In genomic region chr1:226985239-226985838, GRCh38 we compare ENCODE assay signal across 17 cellular contexts. TPM values are rescaled to one million over a fixed set of nuclear protein-coding genes. Genes with fewer than 3 reads are reported as not detected.
DNase-seq lines count a peak whose midpoint lies in the region; ATAC-seq and TF ChIP-seq lines count a peak whose summit lies in the region.
"Had no signal": no experiment of that assay in that cellular context is flagged by ENCODE, and none has a peak within 500 bp of the region (broad histone marks: within the 10 kb centered on the region; RNA-seq: fewer than 3 reads in every experiment).

No MANE protein-coding gene starts in this region.

- peaks cover 69% of the 10 kb centered on the region for H3K36me3 Mint-ChIP-seq in Caco-2 (ENCODE audit: insufficient read depth, unreplicated experiment)

- CTCF ChIA-PET in Caco-2 (lab: Charles Lee), result no interaction called here
- CTCF ChIA-PET in HEK293 (lab: Yijun Ruan, JAX), result no interaction called here

- H3K4me3 ChIP-seq in Caco-2 (ENCODE audit: low read depth, low read length), result no peak overlapping the region
- no peak overlapping the region for H3K4me3 ChIP-seq in HEK293 (ENCODE audit: low read depth, low read length)
- H3K4me3 ChIP-seq in left ventricle myocardium inferior, result no peak overlapping the region
- H3K4me3 ChIP-seq in gastrocnemius medialis, result no peak overlapping the region
- no peak overlapping the region for H3K4me3 ChIP-seq in esophagus squamous epithelium
- H3K4me3 ChIP-seq: lower lobe of right lung, PC-9 had no signal

- TF ChIP-seq POLR2A in gastrocnemius medialis (IDR thresholded peaks at IDR 0.05) (no peak), esophagus squamous epithelium (IDR thresholded peaks at IDR 0.05) (no peak)

- no peaks in the 10 kb centered on the region for H3K27me3 Mint-ChIP-seq in Caco-2 (ENCODE audit: insufficient read depth, unreplicated experiment)

- H3K4me1 Mint-ChIP-seq in Caco-2 (ENCODE audit: low read depth, unreplicated experiment), result peaks cover 11% of the 10 kb centered on the region

- H3K27ac Mint-ChIP-seq in Caco-2 (ENCODE audit: unreplicated experiment), result peak overlapping the region; percentile 45
- H3K27ac Mint-ChIP-seq: T-helper 2 cell treated with Interferon-gamma antibody and Interleukin-4, amounts not matched to agents 5 μg/mL and 100 μg/mL, for 36 hours had no signal

- no peaks in the 10 kb centered on the region for H3K27me3 ChIP-seq in Caco-2 (replicated peaks; ENCODE audit: control insufficient read depth, insufficient read depth, low read length)
- no peaks in the 10 kb centered on the region for H3K27me3 ChIP-seq in left ventricle myocardium inferior (ENCODE audit: low read depth)
- no peaks in the 10 kb centered on the region for H3K27me3 ChIP-seq in gastrocnemius medialis
- no peaks in the 10 kb centered on the region for H3K27me3 ChIP-seq in esophagus squamous epithelium

- H3K27ac ChIP-seq in HEK293 (ENCODE audit: extremely low read depth, low read depth, low read length) (no peak overlapping the region), left ventricle myocardium inferior (replicated peaks) (peak overlapping the region; percentile 96), gastrocnemius medialis (peak overlapping the region; percentile 89 to 99 (median 99)), esophagus squamous epithelium (peak overlapping the region in 1 of 4 donors; percentile 0)
- H3K27ac ChIP-seq: lower lobe of right lung, PC-9 had no signal

- H3K36me3 ChIP-seq in Caco-2 (ENCODE audit: control insufficient read depth, insufficient read depth, low read length), result peaks cover 2% of the 10 kb centered on the region
- peaks cover 0 to 51% of the 10 kb centered on the region in 2 experiments; a peak in 1 of 3 replicates for H3K36me3 ChIP-seq in HEK293 (ENCODE audit: control insufficient read depth in 2 of 2, insufficient read depth in 1 of 2, low read length in 2 of 2)
- H3K36me3 ChIP-seq in left ventricle myocardium inferior, result peaks cover 67% of the 10 kb centered on the region
- H3K36me3 ChIP-seq in gastrocnemius medialis, result peaks cover 0 to 66% of the 10 kb centered on the region in 2 donors
- peaks cover 4 to 77% (median 6%) of the 10 kb centered on the region in 3 donors for H3K36me3 ChIP-seq in esophagus squamous epithelium

- intact Hi-C loops in Caco-2 (cut with micrococcal nuclease; ENCODE audit: unreplicated experiment) (loop anchor here (5.0 kb wide), 1 partner anchor 38 kb away; no protein-coding TSS in a partner anchor), left ventricle myocardium inferior (cut with micrococcal nuclease) (no loop called here), gastrocnemius medialis (cut with DNase I; ENCODE audit: low total_unique reads) (loop anchor here (2.0 to 10.0 kb wide), 2 partner anchors 73 to 329 kb away; partner anchors contain the start of gene CDC42BPA), esophagus squamous epithelium (cut with DNase I) (no loop called here)

- DNase-seq in Caco-2, result no peak
- DNase-seq in left ventricle myocardium inferior, result no peak
- DNase-seq in gastrocnemius medialis, result peak in 1 of 2 donors; percentile 22
- DNase-seq in T-helper 9 cell, result no peak
- DNase-seq in esophagus squamous epithelium (lab: John Stamatoyannopoulos, UW), result no peak
- DNase-seq: activated CD4-positive, alpha-beta T cell treated with anti-CD3 and anti-CD28 coated beads, Interleukin-2, amount 50 U/mL, for 4 hours; activated naive CD4-positive, alpha-beta T cell treated with anti-CD3 and anti-CD28 coated beads, Interleukin-2, amount 50 U/mL, for 16 hours; cerebellar nuclear complex; immature natural killer cell; KG1; lower lobe of right lung; NCI-H1930; NCI-H226; PC-9 had no signal

- no peak overlapping the region for H3K4me3 Mint-ChIP-seq in Caco-2 (ENCODE audit: unreplicated experiment)
- H3K4me3 Mint-ChIP-seq: immature natural killer cell; T-helper 2 cell treated with Interferon-gamma antibody and Interleukin-4, amounts not matched to agents 5 μg/mL and 100 μg/mL, for 36 hours had no signal

- H3K9me3 ChIP-seq in Caco-2, result no peaks in the 10 kb centered on the region
- no peaks in the 10 kb centered on the region for H3K9me3 ChIP-seq in HEK293 (ENCODE audit: control insufficient read depth, insufficient read depth, low read depth, low read length)
- H3K9me3 ChIP-seq in left ventricle myocardium inferior (replicated peaks), result no peaks in the 10 kb centered on the region
- no peaks in the 10 kb centered on the region for H3K9me3 ChIP-seq in gastrocnemius medialis
- no peaks in the 10 kb centered on the region for H3K9me3 ChIP-seq in esophagus squamous epithelium
- H3K9me3 ChIP-seq: lower lobe of right lung had no signal

- WGBS in esophagus squamous epithelium, 2 donors, result 82 to 95% methylated on average over 5 to 7 of the region's 20 CpGs

- POLR2A ChIA-PET in Caco-2 (lab: Charles Lee) (no interaction called here), HEK293 (lab: Yijun Ruan, JAX) (no interaction called here)

- no peaks in the 10 kb centered on the region for H3K9me3 Mint-ChIP-seq in Caco-2 (ENCODE audit: unreplicated experiment)
- H3K9me3 Mint-ChIP-seq: immature natural killer cell; T-helper 2 cell treated with Interferon-gamma antibody and Interleukin-4, amounts not matched to agents 5 μg/mL and 100 μg/mL, for 36 hours had no signal

- H3K4me1 ChIP-seq in Caco-2 (peaks cover 3% of the 10 kb centered on the region; the same call in 1 of the 2 replicates), HEK293 (ENCODE audit: control insufficient read depth, insufficient read depth, low read length) (no peaks in the 10 kb centered on the region), left ventricle myocardium inferior (peaks cover 99% of the 10 kb centered on the region), gastrocnemius medialis (peaks cover 81 to 87% of the 10 kb centered on the region in 2 donors), esophagus squamous epithelium (peaks cover 4 to 55% (median 30%) of the 10 kb centered on the region in 3 donors)

- no TSS peak for BruUV-seq in Caco-2 (replicated peaks; lab: Mats Ljungman, UMichigan)

- ATAC-seq in gastrocnemius medialis (no peak), HG03097 (IDR thresholded peaks at IDR 0.05; ENCODE audit: low FRiP score, unreplicated experiment) (no peak)
- ATAC-seq: lower lobe of right lung had no signal

- TF ChIP-seq CTCF in Caco-2 (IDR thresholded peaks at IDR 0.05; ENCODE audit: insufficient read depth in 1 of 2, low read depth in 1 of 2, low read length in 1 of 2, severe bottlenecking in 1 of 2, unreplicated experiment in 1 of 2) (no peak), HEK293 (tag by site-specific recombination; IDR thresholded peaks at IDR 0.05) (no peak), left ventricle myocardium inferior (IDR thresholded peaks at IDR 0.05; ENCODE audit: borderline replicate concordance) (no peak), gastrocnemius medialis (IDR thresholded peaks at IDR 0.05 in 4 of 5, conservative IDR thresholded peaks at IDR 0.05 in 1 of 5) (no peak), esophagus squamous epithelium (IDR thresholded peaks at IDR 0.05) (no peak)

- in situ Hi-C loops in gastrocnemius medialis (cut with MboI; ENCODE audit: low sequenced_read_pairs in 4 of 4), result no loop called here

TF ChIP-seq in HEK293, 187 proteins besides CTCF, POLR2A, EP300 and RAD21:
- TF ChIP-seq PRDM4 (tag by site-specific recombination; IDR thresholded peaks at IDR 0.05), result no peak
- peak; percentile 49; the same call in 1 of the 2 replicates for TF ChIP-seq ZNF692 (tag by site-specific recombination; IDR thresholded peaks at IDR 0.05)

RNA-seq across cellular contexts. Expression of gene COQ8A, which starts 45.2 kb away (rescaled TPM):
- 50.0 and 57.2 TPM in 2 replicates for total RNA-seq in Caco-2 (2022)
- 357 TPM for total RNA-seq in left ventricle myocardium inferior
- 1,000 to 10,000 TPM in 3 of 4 donors, 100 to 1,000 TPM in 1; 950 to 2,403 (median 1,384) TPM for total RNA-seq in gastrocnemius medialis
- 10 to 100 TPM in 3 of 4 donors, 1 to 10 TPM in 1; 9.3 to 37.8 (median 16.9) TPM for total RNA-seq in esophagus squamous epithelium

Comparison
In these comparisons a context has a peak if more than half of its experiments do, and no peak if none do; other contexts are left out.
1. intact Hi-C loops: an anchor here in Caco-2 (5.0 kb wide) and gastrocnemius medialis (2.0 to 10.0 kb wide); none called in left ventricle myocardium inferior and esophagus squamous epithelium.